ENCODE assay signal across 9 cellular contexts in the genomic region with DNA sequence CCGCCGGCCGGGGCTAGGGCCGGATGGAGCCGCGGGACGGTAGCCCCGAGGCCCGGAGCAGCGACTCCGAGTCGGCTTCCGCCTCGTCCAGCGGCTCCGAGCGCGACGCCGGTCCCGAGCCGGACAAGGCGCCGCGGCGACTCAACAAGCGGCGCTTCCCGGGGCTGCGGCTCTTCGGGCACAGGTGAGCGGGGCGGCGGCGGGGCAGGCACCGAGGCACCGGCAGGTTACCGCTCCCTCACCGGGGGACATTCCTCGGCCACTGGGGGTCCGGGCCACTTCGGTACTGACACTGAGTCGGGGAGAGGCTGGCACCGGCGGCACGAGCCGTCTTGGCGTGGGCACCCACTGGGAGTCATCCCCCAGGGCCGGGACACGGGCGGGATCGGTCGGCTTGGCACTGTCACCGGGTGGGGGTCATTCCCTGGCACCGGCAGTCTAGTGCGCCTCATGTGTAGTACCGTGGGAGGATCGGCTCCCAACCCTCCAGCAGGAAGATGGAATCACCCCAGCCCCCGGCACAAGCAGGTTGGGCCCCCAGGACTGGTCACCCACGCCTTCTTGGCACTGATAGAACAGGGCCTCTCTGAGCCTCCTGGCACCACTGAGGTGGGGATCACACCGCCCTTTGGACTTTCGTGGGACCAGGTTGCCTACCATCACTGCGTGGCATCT. TPM values are rescaled to one million over a fixed set of nuclear protein-coding genes. Genes with fewer than 3 reads are reported as not detected.
A peak's percentile ranks its signal among the peaks of the same experiment; 100 is the strongest.
DNase-seq lines count a peak whose midpoint lies in the region; ATAC-seq and TF ChIP-seq lines count a peak whose summit lies in the region.
"Had no signal": no experiment of that assay in that cellular context is flagged by ENCODE, and none has a peak within 500 bp of the region (broad histone marks: within the 10 kb centered on the region; RNA-seq: fewer than 3 reads in every experiment).

No MANE protein-coding gene starts in this region.

- TF ChIP-seq EP300 in tibial nerve (IDR thresholded peaks at IDR 0.05): no peak

- ATAC-seq in GM19372 (IDR thresholded peaks at IDR 0.05; ENCODE audit: low read depth, unreplicated experiment): peak; percentile 7
- ATAC-seq in lower lobe of right lung: peak in 1 of 2 donors; percentile 3
- no peak for ATAC-seq in GM21786 (IDR thresholded peaks at IDR 0.05; ENCODE audit: unreplicated experiment)

- no peaks in the 10 kb centered on the region for H3K9me2 ChIP-seq in MM.1S (replicated peaks; ENCODE audit: insufficient read depth, low read length)

- H3K4me3 ChIP-seq in MM.1S (ENCODE audit: low read length) (peak overlapping the region; percentile 97), lower lobe of right lung (peak overlapping the region; percentile 75), tibial nerve (peak overlapping the region; percentile 70 to 91 (median 80))

- no peak for TF ChIP-seq POLR2A in tibial nerve (IDR thresholded peaks at IDR 0.05)

- intact Hi-C loops in MCF 10A (cut with micrococcal nuclease): no loop called here
- intact Hi-C loops in lower lobe of right lung (cut with DNase I): no loop called here

- H3K4me2 ChIP-seq in MM.1S (ENCODE audit: low read depth, low read length): peak overlapping the region; percentile 98

- H3K36me3 Mint-ChIP-seq in MCF 10A (ENCODE audit: insufficient read depth, unreplicated experiment): peaks cover 6% of the 10 kb centered on the region

- H3K27me3 ChIP-seq in MM.1S (replicated peaks; ENCODE audit: insufficient read depth, low read length) (peaks cover 26% of the 10 kb centered on the region), lower lobe of right lung (ENCODE audit: low read depth) (no peaks in the 10 kb centered on the region), tibial nerve (no peaks in the 10 kb centered on the region)

- H3K4me1 ChIP-seq in MM.1S (ENCODE audit: low read length): peaks cover 13% of the 10 kb centered on the region
- H3K4me1 ChIP-seq in lower lobe of right lung: peaks cover 81% of the 10 kb centered on the region
- H3K4me1 ChIP-seq in tibial nerve: peaks cover 0 to 61% (median 34%) of the 10 kb centered on the region in 4 donors

- TF ChIP-seq CTCF in MM.1S (IDR thresholded peaks at IDR 0.05; ENCODE audit: low read length): no peak
- TF ChIP-seq CTCF in MCF 10A (IDR thresholded peaks at IDR 0.05; ENCODE audit: unreplicated experiment): no peak
- TF ChIP-seq CTCF in lower lobe of right lung (IDR thresholded peaks at IDR 0.05): no peak
- TF ChIP-seq CTCF in tibial nerve (IDR thresholded peaks at IDR 0.05): no peak

- H3K9me3 Mint-ChIP-seq in MCF 10A (ENCODE audit: unreplicated experiment): no peaks in the 10 kb centered on the region

- no peak overlapping the region for H3K27ac Mint-ChIP-seq in MCF 10A (ENCODE audit: low read depth, unreplicated experiment)

- DNase-seq in MM.1S (no peak), MCF 10A (ENCODE audit: unreplicated experiment) (no peak), lower lobe of right lung (no peak), tibial nerve (ENCODE audit: low spot score in 2 of 2) (no peak), NCI-H1436 (lab: John Stamatoyannopoulos, UW) (no peak), medulla oblongata (ENCODE audit: extremely low spot score) (no peak)

- no peaks in the 10 kb centered on the region for H3F3A ChIP-seq in MM.1S (ENCODE audit: insufficient read depth, low read length)

- no peaks in the 10 kb centered on the region for H3K27me3 Mint-ChIP-seq in MCF 10A (ENCODE audit: insufficient read depth, unreplicated experiment)

- peak overlapping the region; percentile 59 for H3K4me3 Mint-ChIP-seq in MCF 10A (ENCODE audit: unreplicated experiment)

- H3K27ac ChIP-seq in MM.1S (ENCODE audit: low read length) (no peak overlapping the region), lower lobe of right lung (peak overlapping the region; percentile 70), tibial nerve (peak overlapping the region; percentile 35 to 80 (median 78))

- H3K9ac ChIP-seq in MM.1S (ENCODE audit: low read length): peak overlapping the region; percentile 78

- peak overlapping the region; percentile 76 for H2AFZ ChIP-seq in MM.1S (ENCODE audit: low read length)

- H3K4me1 Mint-ChIP-seq in MCF 10A (ENCODE audit: insufficient read depth, unreplicated experiment): peaks cover 31% of the 10 kb centered on the region

- 12 to 25% methylated on average over 25 to 31 of the region's 63 CpGs for WGBS in tibial nerve, 2 donors

- H3K9me3 ChIP-seq in MM.1S (replicated peaks; ENCODE audit: insufficient read depth, low read length) (no peaks in the 10 kb centered on the region), lower lobe of right lung (no peaks in the 10 kb centered on the region), tibial nerve (no peaks in the 10 kb centered on the region)

- H3K36me3 ChIP-seq in MM.1S (replicated peaks; ENCODE audit: insufficient read depth, low read length) (no peaks in the 10 kb centered on the region), lower lobe of right lung (peaks cover 5% of the 10 kb centered on the region), tibial nerve (no peaks in the 10 kb centered on the region)

- no peaks in the 10 kb centered on the region for H4K20me1 ChIP-seq in MM.1S (ENCODE audit: insufficient read depth, low read length)

- no TSS peak for BruUV-seq in MCF 10A (replicated peaks; lab: Mats Ljungman, UMichigan)

- H3K79me2 ChIP-seq in MM.1S (ENCODE audit: low read length): peaks cover 45% of the 10 kb centered on the region

- POLR2A ChIA-PET in MCF 10A (lab: Yijun Ruan, JAX): interaction anchor here (0.7 to 1.4 kb wide), 5 partner anchors 9 to 104 kb away, joined by 4 to 6 read pairs (median 4); no protein-coding TSS in a partner anchor

- CTCF ChIA-PET in MCF 10A (lab: Yijun Ruan, JAX): interaction anchor here (0.6 to 1.6 kb wide), 8 partner anchors 9 to 145 kb away, joined by 3 to 7 read pairs (median 3); no protein-coding TSS in a partner anchor

RNA-seq across cellular contexts. Expression of a gene that starts 0.5 kb away (rescaled TPM):
- 52.8 and 57.9 TPM in 2 replicates for total RNA-seq in MCF 10A (2022)
- total RNA-seq in lower lobe of right lung: 55.3 TPM
- 100 to 1,000 TPM in 1 of 4 donors, 10 to 100 TPM in 3; 41.2 to 105 (median 49.6) TPM for total RNA-seq in tibial nerve

RNA-seq across cellular contexts. Expression of a gene that starts 33.7 kb away (rescaled TPM):
- total RNA-seq in MCF 10A (2022) (0.49 and 1.8 TPM in 2 replicates), lower lobe of right lung (26.1 TPM), tibial nerve (100 to 1,000 TPM in 1 of 4 donors, 10 to 100 TPM in 3; 48.1 to 107 (median 57.3) TPM)

RNA-seq across cellular contexts. Expression of a gene that starts 43.8 kb away (rescaled TPM):
- not detected in 2 replicates for total RNA-seq in MCF 10A (2022)
- not detected for total RNA-seq in lower lobe of right lung
- 1 to 10 TPM in 1 of 4 donors, not detected in 3; 1.2 TPM for total RNA-seq in tibial nerve
- total RNA-seq: activated CD8-positive, alpha-beta memory T cell treated with anti-CD3 and anti-CD28 coated beads for 36 hours had no signal
